In genomic region chr20:48064929-48065328, GRCh38 we compare ENCODE assay signal across 1 cellular context.
TF ChIP-seq lines count a peak whose summit lies in the region.

No MANE protein-coding gene starts in this region.

TF ChIP-seq in SK-N-SH, 30 proteins besides CTCF, POLR2A, EP300 and RAD21 (continued from another document):
- TF ChIP-seq, protein P1, sequence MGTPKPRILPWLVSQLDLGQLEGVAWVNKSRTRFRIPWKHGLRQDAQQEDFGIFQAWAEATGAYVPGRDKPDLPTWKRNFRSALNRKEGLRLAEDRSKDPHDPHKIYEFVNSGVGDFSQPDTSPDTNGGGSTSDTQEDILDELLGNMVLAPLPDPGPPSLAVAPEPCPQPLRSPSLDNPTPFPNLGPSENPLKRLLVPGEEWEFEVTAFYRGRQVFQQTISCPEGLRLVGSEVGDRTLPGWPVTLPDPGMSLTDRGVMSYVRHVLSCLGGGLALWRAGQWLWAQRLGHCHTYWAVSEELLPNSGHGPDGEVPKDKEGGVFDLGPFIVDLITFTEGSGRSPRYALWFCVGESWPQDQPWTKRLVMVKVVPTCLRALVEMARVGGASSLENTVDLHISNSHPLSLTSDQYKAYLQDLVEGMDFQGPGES (IDR thresholded peaks at IDR 0.05; ENCODE audit: low read depth, low read length) = no peak
- TF ChIP-seq PBX3 (IDR thresholded peaks at IDR 0.05) (no peak), GABPA (IDR thresholded peaks at IDR 0.05; ENCODE audit: low read depth) (no peak), SMC3 (IDR thresholded peaks at IDR 0.05; ENCODE audit: low read depth, low read length) (no peak), CHD2 (IDR thresholded peaks at IDR 0.05; ENCODE audit: low read length, partially characterized antibody) (no peak)
